Comparison of ENCODE assay signal across 26 cellular contexts in genomic region chr3:185651971-185652370, GRCh38.
DNase-seq lines count a peak whose midpoint lies in the region; ATAC-seq, FAIRE-seq and TF ChIP-seq lines count a peak whose summit lies in the region.
"Had no signal": no experiment of that assay in that cellular context is flagged by ENCODE, and none has a peak within 500 bp of the region (broad histone marks: within the 10 kb centered on the region; RNA-seq: fewer than 3 reads in every experiment).

No MANE protein-coding gene starts in this region.

- H3K4me1 Mint-ChIP-seq in progenitor cell of endocrine pancreas (ENCODE audit: low read depth) = no peaks in the 10 kb centered on the region
- H3K4me1 Mint-ChIP-seq: CD4-positive, CD25-positive, alpha-beta regulatory T cell had no signal

- ATAC-seq in heart right ventricle (no peak), K562 (no peak)
- ATAC-seq: CD8-positive, alpha-beta T cell; GM12878; GM23338 had no signal

- H3K27me3 ChIP-seq in right atrium auricular region (no peaks in the 10 kb centered on the region), heart right ventricle (no peaks in the 10 kb centered on the region), K562 (ENCODE audit: control insufficient read depth in 2 of 2, insufficient read depth in 2 of 2, low read length in 2 of 2) (no peaks in the 10 kb centered on the region), sigmoid colon (no peaks in the 10 kb centered on the region)
- H3K27me3 ChIP-seq: BLaER1 had no signal

- no peaks in the 10 kb centered on the region for H3K36me3 ChIP-seq in right atrium auricular region
- no peaks in the 10 kb centered on the region for H3K36me3 ChIP-seq in heart right ventricle
- peaks cover 73% of the 10 kb centered on the region; the same call in 2 of the 3 replicates for H3K36me3 ChIP-seq in K562 (ENCODE audit: control insufficient read depth, insufficient read depth, low read length)
- H3K36me3 ChIP-seq in sigmoid colon = no peaks in the 10 kb centered on the region
- H3K36me3 ChIP-seq: BLaER1 had no signal

- TF ChIP-seq POLR2A in K562 (conservative IDR thresholded peaks at IDR 0.05) (no peak), sigmoid colon (IDR thresholded peaks at IDR 0.05) (no peak)

- H3K4me3 Mint-ChIP-seq in progenitor cell of endocrine pancreas (ENCODE audit: low read depth) = no peak overlapping the region
- H3K4me3 Mint-ChIP-seq: B cell; CD4-positive, CD25-positive, alpha-beta regulatory T cell; CD8-positive, alpha-beta T cell; GM23338 had no signal

- no peaks in the 10 kb centered on the region for H4K20me1 ChIP-seq in K562 (replicated peaks; ENCODE audit: control insufficient read depth, insufficient read depth, low read length)
- H4K20me1 ChIP-seq: BLaER1 had no signal

- H3K27ac Mint-ChIP-seq in progenitor cell of endocrine pancreas = no peak overlapping the region
- H3K27ac Mint-ChIP-seq: B cell; CD4-positive, CD25-positive, alpha-beta regulatory T cell; CD8-positive, alpha-beta T cell; GM23338 had no signal

- TF ChIP-seq EP300 in K562 (IDR thresholded peaks at IDR 0.05; ENCODE audit: low read length) (no peak), sigmoid colon (IDR thresholded peaks at IDR 0.05) (no peak)

- 98 to 99% methylated on average over 9 of the region's 9 CpGs for WGBS in heart right ventricle, 2 donors
- 89% methylated on average over 7 of the region's 9 CpGs for WGBS in K562 (ENCODE audit: insufficient coverage, low coverage, missing lambda C conversion rate)
- 96 to 97% methylated on average over 9 of the region's 9 CpGs for WGBS in sigmoid colon, 2 donors

- intact Hi-C loops in heart right ventricle (cut with DNase I) = no loop called here
- intact Hi-C loops in K562 (cut with micrococcal nuclease) = no loop called here
- intact Hi-C loops in sigmoid colon (cut with DNase I) = no loop called here

- peaks cover 33% of the 10 kb centered on the region for H3K36me3 Mint-ChIP-seq in progenitor cell of endocrine pancreas (ENCODE audit: insufficient read depth)
- H3K36me3 Mint-ChIP-seq: CD4-positive, CD25-positive, alpha-beta regulatory T cell; CD8-positive, alpha-beta T cell had no signal

- H3K4me3 ChIP-seq in right atrium auricular region (no peak overlapping the region), heart right ventricle (no peak overlapping the region), K562 (no peak overlapping the region), sigmoid colon (no peak overlapping the region)
- H3K4me3 ChIP-seq: BLaER1, GM12878, GM23338 had no signal

- BruUV-seq in K562 (replicated peaks; lab: Mats Ljungman, UMichigan) = no TSS peak

- H3K9me3 ChIP-seq in right atrium auricular region = no peaks in the 10 kb centered on the region
- no peaks in the 10 kb centered on the region for H3K9me3 ChIP-seq in heart right ventricle
- no peaks in the 10 kb centered on the region for H3K9me3 ChIP-seq in K562 (replicated peaks; ENCODE audit: control insufficient read depth, insufficient read depth, low read depth, low read length)
- H3K9me3 ChIP-seq in sigmoid colon = no peaks in the 10 kb centered on the region
- H3K9me3 ChIP-seq: BLaER1, Caco-2 had no signal

- peaks cover 0 to 14% of the 10 kb centered on the region in 2 donors for H3K4me1 ChIP-seq in right atrium auricular region
- peaks cover 0 to 15% (median 9%) of the 10 kb centered on the region in 9 donors for H3K4me1 ChIP-seq in heart right ventricle
- peaks cover 4 to 8% of the 10 kb centered on the region in 2 experiments; a peak in 4 of 5 replicates for H3K4me1 ChIP-seq in K562 (replicated peaks in 1 of 2; ENCODE audit: control insufficient read depth in 2 of 2, insufficient read depth in 2 of 2, low read length in 2 of 2)
- peaks cover 0 to 18% (median 12%) of the 10 kb centered on the region in 4 donors for H3K4me1 ChIP-seq in sigmoid colon
- H3K4me1 ChIP-seq: BLaER1, Caco-2 had no signal

- no peaks in the 10 kb centered on the region for H3K27me3 Mint-ChIP-seq in progenitor cell of endocrine pancreas
- H3K27me3 Mint-ChIP-seq: B cell had no signal

- in situ Hi-C loops in K562 (cut with MboI) = no loop called here

- peak; percentile 55 for DNase-seq in right atrium auricular region (ENCODE audit: low spot score)
- no peak for DNase-seq in heart right ventricle
- DNase-seq in K562 (ENCODE audit: extremely low read depth in 1 of 4, low spot score in 3 of 4) = no peak
- peak; percentile 59 for DNase-seq in mesenteric fat pad (ENCODE audit: low spot score)
- peak; percentile 55 for DNase-seq in sigmoid colon
- no peak for DNase-seq in GOT3 (lab: John Stamatoyannopoulos, UW)
- no peak for DNase-seq in progenitor cell of endocrine pancreas (ENCODE audit: low spot score, unreplicated experiment)
- DNase-seq in nucleus accumbens (lab: John Stamatoyannopoulos, UW) = no peak
- DNase-seq: Caco-2; CD4-positive, CD25-positive, alpha-beta regulatory T cell; CD8-positive, alpha-beta T cell; DMS 273 treated with DMSO at 0.1 percent for 48 hours; DMS79; EL; GDM1; H7; HCEC 1CT had no signal

- no peak overlapping the region for H2AFZ ChIP-seq in K562 (ENCODE audit: low read depth, low read length)
- H2AFZ ChIP-seq: GM23338 had no signal

- H3K4me2 ChIP-seq in K562 (ENCODE audit: insufficient read depth, low read length) = no peak overlapping the region
- H3K4me2 ChIP-seq: BLaER1, GM23338 had no signal

- H3K9me1 ChIP-seq in K562 (ENCODE audit: control insufficient read depth, insufficient read depth, low read length) = no peaks in the 10 kb centered on the region

- TF ChIP-seq RAD21 in K562 (CRISPR knock-in tag; conservative IDR thresholded peaks at IDR 0.05 in 1 of 2, IDR thresholded peaks at IDR 0.05 in 1 of 2) = no peak

- no peaks in the 10 kb centered on the region for H3K9me3 Mint-ChIP-seq in progenitor cell of endocrine pancreas (ENCODE audit: low read depth)
- H3K9me3 Mint-ChIP-seq: CD4-positive, CD25-positive, alpha-beta regulatory T cell; CD8-positive, alpha-beta T cell; GM23338 had no signal

- H3K9ac ChIP-seq in K562 (ENCODE audit: insufficient read depth in 1 of 2, low read depth in 2 of 2, low read length in 2 of 2) = no peak overlapping the region; a peak in 1 of 4 replicates
- H3K9ac ChIP-seq: BLaER1 had no signal

- no peak for TF ChIP-seq CTCF in right atrium auricular region (IDR thresholded peaks at IDR 0.05)
- TF ChIP-seq CTCF in heart right ventricle (IDR thresholded peaks at IDR 0.05) = no peak
- no peak for TF ChIP-seq CTCF in K562 (IDR thresholded peaks at IDR 0.05 in 2 of 3, conservative IDR thresholded peaks at IDR 0.05 in 1 of 3; ENCODE audit: insufficient read depth in 2 of 3, low read depth in 1 of 3, low read length in 3 of 3)
- no peak for TF ChIP-seq CTCF in sigmoid colon (IDR thresholded peaks at IDR 0.05)
- TF ChIP-seq CTCF in progenitor cell of endocrine pancreas (IDR thresholded peaks at IDR 0.05; ENCODE audit: unreplicated experiment) = no peak

- FAIRE-seq in K562 (lab: Jason Lieb, UNC) = no peak
- FAIRE-seq: A204.1, D721Med, GM12878, GM19239 had no signal

- H3K27ac ChIP-seq in right atrium auricular region = no peak overlapping the region
- H3K27ac ChIP-seq in heart right ventricle = no peak overlapping the region
- H3K27ac ChIP-seq in K562 (ENCODE audit: extremely low read depth, low read depth, low read length) = no peak overlapping the region
- H3K27ac ChIP-seq in sigmoid colon = no peak overlapping the region
- H3K27ac ChIP-seq: 22Rv1, BLaER1, C4-2B had no signal

- no peaks in the 10 kb centered on the region for H3K79me2 ChIP-seq in K562 (ENCODE audit: control insufficient read depth, insufficient read depth, low read length)

- CTCF ChIA-PET in K562 (lab: Yijun Ruan, JAX; ENCODE audit: low intra/inter-chr PET ratio) = no interaction called here

- POLR2A ChIA-PET in K562 (lab: Yijun Ruan, JAX) = interaction anchor here (1.1 to 2.9 kb wide), 2 partner anchors 8 to 260 kb away, joined by 4 to 13 read pairs; no protein-coding TSS in a partner anchor

TF ChIP-seq in K562, 482 proteins besides CTCF, POLR2A, EP300 and RAD21:
- 0 out of 2 replicates have a peak, but pooled peaks have one; percentile 13 for TF ChIP-seq POLR2G (IDR thresholded peaks at IDR 0.05; ENCODE audit: low read depth, low read length)
- TF ChIP-seq EZH2 (IDR thresholded peaks at IDR 0.05; ENCODE audit: borderline replicate concordance, low read depth, low read length) = no peak
- peak; percentile 56 for TF ChIP-seq RBM22 (IDR thresholded peaks at IDR 0.05; ENCODE audit: low read depth, low read length, poor library complexity, severe bottlenecking)
- TF ChIP-seq EP400 (IDR thresholded peaks at IDR 0.05) = no peak

Comparison
In these comparisons a context has a peak if more than half of its experiments do, and no peak if none do; other contexts are left out.
1. DNase-seq: peak in right atrium auricular region (single experiment), mesenteric fat pad (single experiment) and sigmoid colon (single experiment); none in heart right ventricle (0 of 2), K562 (0 of 4), GOT3 (single experiment), progenitor cell of endocrine pancreas (single experiment) and nucleus accumbens (0 of 56).